In genomic region chr6:139979021-139979721, GRCh38 we compare ENCODE assay signal across 14 cellular contexts.
DNase-seq lines count a peak whose midpoint lies in the region; TF ChIP-seq lines count a peak whose summit lies in the region.
"Had no signal": no experiment of that assay in that cellular context is flagged by ENCODE, and none has a peak within 500 bp of the region (broad histone marks: within the 10 kb centered on the region; RNA-seq: fewer than 3 reads in every experiment).

No MANE protein-coding gene starts in this region.

- BruUV-seq in MCF 10A (replicated peaks; lab: Mats Ljungman, UMichigan): no TSS peak

- peaks cover 74% of the 10 kb centered on the region for H3K4me1 Mint-ChIP-seq in MCF 10A (ENCODE audit: insufficient read depth, unreplicated experiment)
- H3K4me1 Mint-ChIP-seq in mesothelial cell of epicardium: peaks cover 59% of the 10 kb centered on the region
- peaks cover 55% of the 10 kb centered on the region for H3K4me1 Mint-ChIP-seq in type B pancreatic cell (ENCODE audit: unreplicated experiment)

- H3K36me3 Mint-ChIP-seq in MCF 10A (ENCODE audit: insufficient read depth, unreplicated experiment): no peaks in the 10 kb centered on the region
- no peaks in the 10 kb centered on the region for H3K36me3 Mint-ChIP-seq in mesothelial cell of epicardium
- H3K36me3 Mint-ChIP-seq in type B pancreatic cell: no peaks in the 10 kb centered on the region
- H3K36me3 Mint-ChIP-seq: activated CD4-positive, alpha-beta memory T cell treated with anti-CD3 and anti-CD28 coated beads for 36 hours; IgD-negative memory B cell; naive thymus-derived CD4-positive, alpha-beta T cell had no signal

- POLR2A ChIA-PET in MCF 10A (lab: Yijun Ruan, JAX): interaction anchor here (1.3 to 5.1 kb wide), 2 partner anchors 67 to 605 kb away, joined by 4 to 41 read pairs; partner anchors contain the start of gene CITED2

- TF ChIP-seq POLR2A in breast epithelium (IDR thresholded peaks at IDR 0.05): no peak

- intact Hi-C loops in MCF 10A (cut with micrococcal nuclease): loop anchor here (5.0 kb wide), 2 partner anchors 73 to 607 kb away; partner anchors contain the start of gene CITED2
- intact Hi-C loops in breast epithelium (cut with DNase I; ENCODE audit: low total_unique reads): no loop called here

- in situ Hi-C loops in KBM-7 (cut with MboI; ENCODE audit: low pct_unique_long_range_greater_than_20kb, low sequenced_read_pairs): no loop called here

- CTCF ChIA-PET in MCF 10A (lab: Yijun Ruan, JAX): interaction anchor here (0.5 to 0.7 kb wide), 3 partner anchors 389 to 1476 kb away, joined by 3 to 6 read pairs (median 3); no protein-coding TSS in a partner anchor

- H3K9me3 Mint-ChIP-seq in MCF 10A (ENCODE audit: unreplicated experiment): peaks cover 6% of the 10 kb centered on the region
- no peaks in the 10 kb centered on the region for H3K9me3 Mint-ChIP-seq in mesothelial cell of epicardium
- peaks cover 8% of the 10 kb centered on the region for H3K9me3 Mint-ChIP-seq in type B pancreatic cell
- H3K9me3 Mint-ChIP-seq: activated CD4-positive, alpha-beta memory T cell treated with anti-CD3 and anti-CD28 coated beads for 36 hours; IgD-negative memory B cell; naive thymus-derived CD4-positive, alpha-beta T cell had no signal

- TF ChIP-seq CTCF in MCF 10A (IDR thresholded peaks at IDR 0.05; ENCODE audit: unreplicated experiment) (no peak), breast epithelium (IDR thresholded peaks at IDR 0.05) (no peak), mesothelial cell of epicardium (IDR thresholded peaks at IDR 0.05; ENCODE audit: unreplicated experiment) (no peak), type B pancreatic cell (conservative IDR thresholded peaks at IDR 0.05) (no peak)

- H3K27ac ChIP-seq in breast epithelium: peak overlapping the region in 1 of 2 donors; percentile 3
- H3K27ac ChIP-seq: upper lobe of right lung had no signal

- H3K27me3 Mint-ChIP-seq in MCF 10A (ENCODE audit: insufficient read depth, unreplicated experiment) (no peaks in the 10 kb centered on the region), mesothelial cell of epicardium (ENCODE audit: low read depth) (no peaks in the 10 kb centered on the region), type B pancreatic cell (no peaks in the 10 kb centered on the region)

- H3K4me3 Mint-ChIP-seq in MCF 10A (ENCODE audit: unreplicated experiment): peak overlapping the region; percentile 46
- H3K4me3 Mint-ChIP-seq in mesothelial cell of epicardium: no peak overlapping the region
- peak overlapping the region; percentile 11 for H3K4me3 Mint-ChIP-seq in type B pancreatic cell
- H3K4me3 Mint-ChIP-seq: activated CD4-positive, alpha-beta memory T cell treated with anti-CD3 and anti-CD28 coated beads for 36 hours; IgD-negative memory B cell; naive thymus-derived CD4-positive, alpha-beta T cell had no signal

- peak overlapping the region; percentile 98 for H3K27ac Mint-ChIP-seq in MCF 10A (ENCODE audit: low read depth, unreplicated experiment)
- peak overlapping the region; percentile 71 for H3K27ac Mint-ChIP-seq in mesothelial cell of epicardium
- H3K27ac Mint-ChIP-seq in type B pancreatic cell: peak overlapping the region; percentile 50
- H3K27ac Mint-ChIP-seq: activated CD4-positive, alpha-beta memory T cell treated with anti-CD3 and anti-CD28 coated beads for 36 hours; IgD-negative memory B cell; naive thymus-derived CD4-positive, alpha-beta T cell had no signal

- no peaks in the 10 kb centered on the region for H3K9me3 ChIP-seq in breast epithelium
- H3K9me3 ChIP-seq: Caco-2, upper lobe of right lung had no signal

- H3K27me3 ChIP-seq in breast epithelium: no peaks in the 10 kb centered on the region
- H3K27me3 ChIP-seq: upper lobe of right lung had no signal

- no peak overlapping the region for H3K4me3 ChIP-seq in breast epithelium
- H3K4me3 ChIP-seq: upper lobe of right lung had no signal

- no peaks in the 10 kb centered on the region for H3K36me3 ChIP-seq in breast epithelium
- H3K36me3 ChIP-seq: upper lobe of right lung had no signal

- DNase-seq in MCF 10A (ENCODE audit: unreplicated experiment) (no peak), breast epithelium (ENCODE audit: low spot score in 2 of 2) (no peak), fibroblast of peridontal ligament (ENCODE audit: extremely low read depth) (peak; percentile 24), mesothelial cell of epicardium (ENCODE audit: low spot score in 2 of 2, unreplicated experiment in 2 of 2) (no peak), type B pancreatic cell (ENCODE audit: extremely low spot score, unreplicated experiment) (no peak), KBM-7 (no peak), SKM-1 treated with dmso at 0.1 percent for 144 hours (lab: John Stamatoyannopoulos, UW; ENCODE audit: unreplicated experiment) (no peak), mesenteric fat pad (ENCODE audit: low spot score) (no peak)
- DNase-seq: activated CD4-positive, alpha-beta memory T cell treated with anti-CD3 and anti-CD28 coated beads for 36 hours; Caco-2; erythroblast; naive thymus-derived CD4-positive, alpha-beta T cell; upper lobe of right lung had no signal

- H3K4me1 ChIP-seq in breast epithelium: peaks cover 0 to 14% of the 10 kb centered on the region in 2 donors
